In the genomic region with DNA sequence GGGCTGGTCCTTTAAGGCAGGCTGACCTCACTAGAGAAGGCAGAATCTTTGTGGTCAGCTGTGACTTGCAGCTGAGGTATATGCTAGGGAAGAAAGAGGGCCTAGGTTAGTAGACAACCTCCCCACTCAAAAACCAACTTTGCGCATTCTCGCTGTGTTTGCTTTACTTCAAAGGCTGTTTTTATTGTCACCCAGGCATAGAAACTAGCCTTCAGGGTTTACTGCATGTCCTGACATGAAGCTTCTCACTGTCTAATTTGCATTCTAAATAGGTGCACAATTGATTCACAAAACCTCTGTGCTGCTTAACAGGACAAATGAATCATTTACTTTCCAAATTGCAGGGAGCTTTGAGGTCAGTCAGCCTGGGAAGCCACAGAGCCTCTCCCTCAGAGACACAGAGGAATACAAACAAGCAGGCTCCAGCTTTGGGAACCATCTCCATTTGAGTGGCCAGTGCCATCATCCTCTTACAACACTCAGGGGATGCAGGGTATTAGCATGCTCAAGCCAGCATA, we compare ENCODE assay signal across 10 cellular contexts.
DNase-seq lines count a peak whose midpoint lies in the region; ATAC-seq and TF ChIP-seq lines count a peak whose summit lies in the region.
"Had no signal": no experiment of that assay in that cellular context is flagged by ENCODE, and none has a peak within 500 bp of the region (broad histone marks: within the 10 kb centered on the region; RNA-seq: fewer than 3 reads in every experiment).

No MANE protein-coding gene starts in this region.

- H3K4me1 ChIP-seq in endodermal cell (ENCODE audit: control insufficient read depth, insufficient read depth, low read length), result peaks cover 6% of the 10 kb centered on the region
- peaks cover 0 to 57% (median 24%) of the 10 kb centered on the region in 4 donors for H3K4me1 ChIP-seq in sigmoid colon

- H3K27ac Mint-ChIP-seq in endodermal cell, result no peak overlapping the region

- H3K9me3 Mint-ChIP-seq in endodermal cell, result no peaks in the 10 kb centered on the region

- H3K9me3 ChIP-seq in endodermal cell (ENCODE audit: control insufficient read depth, low read length), result no peaks in the 10 kb centered on the region
- no peaks in the 10 kb centered on the region for H3K9me3 ChIP-seq in sigmoid colon

- no peak for TF ChIP-seq EP300 in sigmoid colon (IDR thresholded peaks at IDR 0.05)

- H3K27me3 Mint-ChIP-seq in endodermal cell (ENCODE audit: insufficient read depth), result no peaks in the 10 kb centered on the region

- intact Hi-C loops in sigmoid colon (cut with DNase I), result no loop called here

- TF ChIP-seq CTCF in endodermal cell (conservative IDR thresholded peaks at IDR 0.05) (no peak), sigmoid colon (IDR thresholded peaks at IDR 0.05) (no peak)

- H3K4me3 ChIP-seq in endodermal cell (ENCODE audit: low read length) (no peak overlapping the region), sigmoid colon (no peak overlapping the region)
- H3K4me3 ChIP-seq: GM23248 had no signal

- peaks cover 23% of the 10 kb centered on the region for H3K4me1 Mint-ChIP-seq in endodermal cell

- no peak overlapping the region for H3K4me3 Mint-ChIP-seq in endodermal cell

- 81 to 92% methylated on average over 2 of the region's 2 CpGs for WGBS in endodermal cell (ENCODE audit: insufficient coverage in 1 of 2, insufficient read length in 1 of 2), 2 experiments
- WGBS in sigmoid colon, 2 donors, result 68 to 80% methylated on average over 2 of the region's 2 CpGs

- H3K9ac ChIP-seq in endodermal cell (ENCODE audit: extremely low read depth, low read length, poor library complexity, severe bottlenecking), result no peak overlapping the region
- H3K9ac ChIP-seq: GM23248 had no signal

- no peak for TF ChIP-seq POLR2A in sigmoid colon (IDR thresholded peaks at IDR 0.05)

- H3K36me3 ChIP-seq in endodermal cell (ENCODE audit: control insufficient read depth, insufficient read depth, low read length), result no peaks in the 10 kb centered on the region
- H3K36me3 ChIP-seq in sigmoid colon, result no peaks in the 10 kb centered on the region

- H3K36me3 Mint-ChIP-seq in endodermal cell (ENCODE audit: low read depth), result no peaks in the 10 kb centered on the region

- ATAC-seq in GM19397 (IDR thresholded peaks at IDR 0.05; ENCODE audit: unreplicated experiment) (peak; percentile 57), HG03342 (IDR thresholded peaks at IDR 0.05; ENCODE audit: unreplicated experiment) (peak; percentile 56)

- DNase-seq in COLO668 (lab: John Stamatoyannopoulos, UW; ENCODE audit: unreplicated experiment) (peak; percentile 2), endodermal cell (no peak), DMS114 treated with DMSO at 0.1 percent for 48 hours (lab: John Stamatoyannopoulos, UW; ENCODE audit: unreplicated experiment) (no peak), germinal center (ENCODE audit: low spot score) (no peak), sigmoid colon (no peak), NOMO-1 (lab: John Stamatoyannopoulos, UW; ENCODE audit: unreplicated experiment in 2 of 2) (no peak)
- DNase-seq: GM23248, NCI-H1694 treated with DMSO at 0.1 percent for 48 hours had no signal

- peak overlapping the region; percentile 29 for H3K27ac ChIP-seq in endodermal cell (ENCODE audit: low read depth, low read length)
- peak overlapping the region in 1 of 4 donors; percentile 12 for H3K27ac ChIP-seq in sigmoid colon
- H3K27ac ChIP-seq: GM23248 had no signal

- no peaks in the 10 kb centered on the region for H3K27me3 ChIP-seq in endodermal cell (ENCODE audit: control insufficient read depth, insufficient read depth, low read length, poor library complexity, severe bottlenecking)
- no peaks in the 10 kb centered on the region for H3K27me3 ChIP-seq in sigmoid colon
